Comparison of ENCODE assay signal across 21 cellular contexts in the genomic region with DNA sequence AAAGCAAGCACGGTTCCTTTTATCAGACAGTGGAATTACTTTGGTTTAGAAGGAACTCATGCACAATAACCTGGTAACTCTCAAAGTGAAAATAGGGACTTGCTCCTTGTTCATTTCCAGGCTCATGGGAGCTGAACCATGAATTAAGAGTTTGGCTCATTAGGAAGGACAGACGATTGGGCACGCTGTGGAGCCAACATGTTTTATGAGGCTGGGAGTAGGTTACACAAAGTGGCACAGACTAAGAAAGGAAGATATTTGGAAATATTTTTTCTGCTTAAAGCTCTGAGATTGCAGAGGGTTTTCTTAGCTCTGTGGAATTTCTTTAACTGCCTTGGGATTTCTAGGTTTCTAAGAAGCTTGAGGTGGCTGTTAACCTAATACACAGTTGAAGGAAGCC.
DNase-seq lines count a peak whose midpoint lies in the region; ATAC-seq and TF ChIP-seq lines count a peak whose summit lies in the region.
"Had no signal": no experiment of that assay in that cellular context is flagged by ENCODE, and none has a peak within 500 bp of the region (broad histone marks: within the 10 kb centered on the region; RNA-seq: fewer than 3 reads in every experiment).

No MANE protein-coding gene starts in this region.

- H3K36me3 Mint-ChIP-seq in brain = no peaks in the 10 kb centered on the region
- H3K36me3 Mint-ChIP-seq in neural progenitor cell = no peaks in the 10 kb centered on the region
- no peaks in the 10 kb centered on the region for H3K36me3 Mint-ChIP-seq in Caco-2 (ENCODE audit: insufficient read depth, unreplicated experiment)

- H3K27ac ChIP-seq in neural progenitor cell (no peak overlapping the region), tibial nerve (peak overlapping the region in 3 of 4 donors; percentile 15 to 75 (median 56))
- H3K27ac ChIP-seq: 22Rv1, epithelial cell of prostate, KMS-11 had no signal

- no peaks in the 10 kb centered on the region for H3K79me2 ChIP-seq in neural progenitor cell (ENCODE audit: low read depth)

- ATAC-seq in GM18511 (IDR thresholded peaks at IDR 0.05; ENCODE audit: unreplicated experiment) (no peak), HG03342 (IDR thresholded peaks at IDR 0.05; ENCODE audit: unreplicated experiment) (no peak)

- DNase-seq in DMS79 treated with DMSO at 0.1 percent for 48 hours (lab: John Stamatoyannopoulos, UW) (peak; percentile 65), DMS79 (lab: John Stamatoyannopoulos, UW) (no peak), neural progenitor cell (ENCODE audit: low spot score) (no peak), tibial nerve (ENCODE audit: low spot score in 2 of 2) (no peak), Caco-2 (no peak)
- DNase-seq: activated CD4-positive, alpha-beta T cell treated with anti-CD3 and anti-CD28 coated beads for 48 hours; activated naive CD4-positive, alpha-beta T cell treated with anti-CD3 and anti-CD28 coated beads for 36 hours; activated T-cell treated with anti-CD3 and anti-CD28 coated beads, Interleukin-2, amount 50 U/mL, for 48 hours; amygdala; foreskin melanocyte; NCI-H2171; occipital lobe; stimulated activated CD4-positive, alpha-beta T cell treated with anti-CD3 and anti-CD28 coated beads, Interleukin-15, amount 100 ng/mL, for 24 hours; T-helper 1 cell had no signal

- peaks cover 12% of the 10 kb centered on the region for H3F3A ChIP-seq in neural progenitor cell (ENCODE audit: low read depth)

- no peaks in the 10 kb centered on the region for H3K36me3 ChIP-seq in neural progenitor cell
- H3K36me3 ChIP-seq in tibial nerve = no peaks in the 10 kb centered on the region
- no peaks in the 10 kb centered on the region for H3K36me3 ChIP-seq in Caco-2 (ENCODE audit: control insufficient read depth, insufficient read depth, low read length)

- peak overlapping the region; percentile 48 for H2AFZ ChIP-seq in neural progenitor cell (replicated peaks)

- H3K27me3 ChIP-seq in neural progenitor cell = no peaks in the 10 kb centered on the region
- H3K27me3 ChIP-seq in tibial nerve = no peaks in the 10 kb centered on the region
- no peaks in the 10 kb centered on the region for H3K27me3 ChIP-seq in Caco-2 (replicated peaks; ENCODE audit: control insufficient read depth, insufficient read depth, low read length)

- no peaks in the 10 kb centered on the region for H3K9me3 ChIP-seq in neural progenitor cell (ENCODE audit: low read depth)
- no peaks in the 10 kb centered on the region for H3K9me3 ChIP-seq in tibial nerve
- H3K9me3 ChIP-seq in Caco-2 = no peaks in the 10 kb centered on the region

- no peaks in the 10 kb centered on the region for H4K20me1 ChIP-seq in neural progenitor cell (ENCODE audit: low read depth)

- BruUV-seq in Caco-2 (replicated peaks; lab: Mats Ljungman, UMichigan) = no TSS peak

- H3K4me1 Mint-ChIP-seq in brain (peaks cover 32% of the 10 kb centered on the region), neural progenitor cell (peaks cover 19% of the 10 kb centered on the region), Caco-2 (ENCODE audit: low read depth, unreplicated experiment) (no peaks in the 10 kb centered on the region)
- H3K4me1 Mint-ChIP-seq: central memory CD8-positive, alpha-beta T cell had no signal

- H3K4me3 ChIP-seq in neural progenitor cell (no peak overlapping the region), tibial nerve (no peak overlapping the region), Caco-2 (ENCODE audit: low read depth, low read length) (no peak overlapping the region)

- intact Hi-C loops in Caco-2 (cut with micrococcal nuclease; ENCODE audit: unreplicated experiment) = no loop called here

- H3K27me3 Mint-ChIP-seq in brain (no peaks in the 10 kb centered on the region), neural progenitor cell (ENCODE audit: insufficient read depth, low read depth) (peaks cover 2% of the 10 kb centered on the region), Caco-2 (ENCODE audit: insufficient read depth, unreplicated experiment) (no peaks in the 10 kb centered on the region)
- H3K27me3 Mint-ChIP-seq: central memory CD8-positive, alpha-beta T cell had no signal

- H3K4me3 Mint-ChIP-seq in brain (peak overlapping the region in 1 of 5 experiments; percentile 14), neural progenitor cell (no peak overlapping the region), Caco-2 (ENCODE audit: unreplicated experiment) (no peak overlapping the region)
- H3K4me3 Mint-ChIP-seq: activated naive CD4-positive, alpha-beta T cell treated with anti-CD3 and anti-CD28 coated beads for 36 hours; central memory CD8-positive, alpha-beta T cell had no signal

- H3K9me3 Mint-ChIP-seq in brain = no peaks in the 10 kb centered on the region
- H3K9me3 Mint-ChIP-seq in neural progenitor cell = no peaks in the 10 kb centered on the region
- no peaks in the 10 kb centered on the region for H3K9me3 Mint-ChIP-seq in Caco-2 (ENCODE audit: unreplicated experiment)
- H3K9me3 Mint-ChIP-seq: activated naive CD4-positive, alpha-beta T cell treated with anti-CD3 and anti-CD28 coated beads for 36 hours; central memory CD8-positive, alpha-beta T cell had no signal

- TF ChIP-seq POLR2A in tibial nerve (IDR thresholded peaks at IDR 0.05) = no peak

- TF ChIP-seq CTCF in brain (conservative IDR thresholded peaks at IDR 0.05) (no peak), neural progenitor cell (IDR thresholded peaks at IDR 0.05) (no peak), tibial nerve (IDR thresholded peaks at IDR 0.05) (no peak), Caco-2 (IDR thresholded peaks at IDR 0.05; ENCODE audit: insufficient read depth in 1 of 2, low read depth in 1 of 2, low read length in 1 of 2, severe bottlenecking in 1 of 2, unreplicated experiment in 1 of 2) (no peak)

- CTCF ChIA-PET in Caco-2 (lab: Charles Lee) = no interaction called here

- 29 to 35% methylated on average over 3 of the region's 3 CpGs for WGBS in tibial nerve, 2 donors

- POLR2A ChIA-PET in Caco-2 (lab: Charles Lee) = no interaction called here

- peaks cover 17% of the 10 kb centered on the region for H3K4me1 ChIP-seq in neural progenitor cell
- H3K4me1 ChIP-seq in tibial nerve = peaks cover 0 to 67% (median 16%) of the 10 kb centered on the region in 4 donors
- H3K4me1 ChIP-seq in Caco-2 = no peaks in the 10 kb centered on the region

- H3K9ac ChIP-seq in neural progenitor cell = no peak overlapping the region
- H3K9ac ChIP-seq: KMS-11 had no signal

- no peak overlapping the region for H3K4me2 ChIP-seq in neural progenitor cell
- H3K4me2 ChIP-seq: KMS-11 had no signal

- no peak for TF ChIP-seq EP300 in tibial nerve (IDR thresholded peaks at IDR 0.05)

- H3K27ac Mint-ChIP-seq in brain (peak overlapping the region in 4 of 5 experiments; percentile 23 to 85 (median 42)), neural progenitor cell (no peak overlapping the region), Caco-2 (ENCODE audit: unreplicated experiment) (no peak overlapping the region)
- H3K27ac Mint-ChIP-seq: activated naive CD4-positive, alpha-beta T cell treated with anti-CD3 and anti-CD28 coated beads for 36 hours had no signal

Comparison
In these comparisons a context has a peak if more than half of its experiments do, and no peak if none do; other contexts are left out.
1. H3K27ac Mint-ChIP-seq: peak in brain (4 of 5); none in neural progenitor cell (single experiment) and Caco-2 (single experiment).